ENCODE assay signal across 3 cellular contexts in genomic region chr15:59779110-59779509, GRCh38.
"Had no signal": no experiment of that assay in that cellular context is flagged by ENCODE, and none has a peak within 500 bp of the region (broad histone marks: within the 10 kb centered on the region; RNA-seq: fewer than 3 reads in every experiment).

No MANE protein-coding gene starts in this region.

- H2AFZ ChIP-seq: GM23338 had no signal

- H3K4me3 ChIP-seq: GM23338 had no signal

- DNase-seq: H9, HCEC 1CT had no signal

- H3K4me2 ChIP-seq: GM23338 had no signal
